ENCODE assay signal across 8 cellular contexts in the genomic region with DNA sequence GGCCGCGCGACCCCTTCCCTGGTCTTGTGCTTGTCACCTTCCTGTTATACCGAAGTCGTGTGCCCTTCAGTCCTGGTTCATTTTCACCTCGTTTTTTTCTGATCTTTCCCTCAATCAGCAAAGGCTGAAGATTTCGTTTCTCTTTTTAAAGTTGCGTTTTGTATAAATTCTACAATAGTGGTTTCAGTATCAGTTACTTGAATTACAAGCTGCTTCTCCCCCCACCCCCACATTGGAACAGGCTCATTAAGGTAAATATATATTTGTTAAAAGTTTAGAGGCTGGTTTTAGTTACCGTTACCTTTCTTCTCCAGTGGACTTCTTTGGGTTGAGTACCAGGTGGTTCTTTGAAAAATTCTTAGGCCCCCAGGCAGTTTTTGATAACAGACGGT. TPM values are rescaled to one million over a fixed set of nuclear protein-coding genes. Genes with fewer than 3 reads are reported as not detected.
DNase-seq lines count a peak whose midpoint lies in the region; ATAC-seq, FAIRE-seq and TF ChIP-seq lines count a peak whose summit lies in the region.

No MANE protein-coding gene starts in this region.

- FAIRE-seq in keratinocyte (lab: Jason Lieb, UNC), result no peak

- dilution Hi-C loops in keratinocyte (cut with MboI; ENCODE audit: extremely low pct_ligation_motif_present, low sequenced_read_pairs), result no loop called here

- no peak overlapping the region for H2AFZ ChIP-seq in keratinocyte (ENCODE audit: control insufficient read depth, low read length)

- peak overlapping the region; percentile 96 for H3K27ac Mint-ChIP-seq in activated T-helper 17 cell treated with anti-CD3 and anti-CD28 coated beads, Interleukin-2, amount 50 U/mL, for 72 hours

- peak overlapping the region; percentile 87 for H3K9ac ChIP-seq in keratinocyte (ENCODE audit: control insufficient read depth, extremely low read depth, insufficient read depth, low read length)

- H3K27ac ChIP-seq in keratinocyte (ENCODE audit: control insufficient read depth, insufficient read depth, low read length) (peak overlapping the region; percentile 80), thyroid gland (peak overlapping the region; percentile 95 to 99 (median 99))

- peaks cover 8 to 18% of the 10 kb centered on the region in 2 experiments for H3K36me3 ChIP-seq in keratinocyte (ENCODE audit: control insufficient read depth in 2 of 2, extremely low read depth in 1 of 2, insufficient read depth in 2 of 2, low read length in 2 of 2)
- H3K36me3 ChIP-seq in thyroid gland, result peaks cover 4 to 12% of the 10 kb centered on the region in 2 donors

- peak; percentile 50 for DNase-seq in stimulated activated naive CD4-positive, alpha-beta T cell treated with Interleukin-2 at 50 U/mL for 16 hours (lab: John Stamatoyannopoulos, UW)
- no peak for DNase-seq in stimulated activated naive CD4-positive, alpha-beta T cell (lab: John Stamatoyannopoulos, UW)
- DNase-seq in keratinocyte (ENCODE audit: low read depth, low spot score), result no peak
- no peak for DNase-seq in thyroid gland
- no peak for DNase-seq in HT-29 (ENCODE audit: low spot score)
- no peak for DNase-seq in UCSD-AML1 (lab: John Stamatoyannopoulos, UW; ENCODE audit: unreplicated experiment)

- H3K9me3 Mint-ChIP-seq in activated T-helper 17 cell treated with anti-CD3 and anti-CD28 coated beads, Interleukin-2, amount 50 U/mL, for 72 hours, result no peaks in the 10 kb centered on the region

- H3K9me3 ChIP-seq in keratinocyte (ENCODE audit: control insufficient read depth, low read depth, low read length) (no peaks in the 10 kb centered on the region), thyroid gland (no peaks in the 10 kb centered on the region)

- H3K79me2 ChIP-seq in keratinocyte (ENCODE audit: control insufficient read depth, insufficient read depth, low read length), result peaks cover 49% of the 10 kb centered on the region

- 3% methylated on average over 10 of the region's 10 CpGs for WGBS in thyroid gland, 2 donors

- H4K20me1 ChIP-seq in keratinocyte (ENCODE audit: control insufficient read depth, extremely low read depth, insufficient read depth, low read length), result peaks cover 8% of the 10 kb centered on the region

- no peak for ATAC-seq in activated T-helper 17 cell treated with anti-CD3 and anti-CD28 coated beads, Interleukin-2, amount 50 U/mL, for 72 hours (replicated peaks)
- ATAC-seq in HG02938 (IDR thresholded peaks at IDR 0.05; ENCODE audit: unreplicated experiment), result no peak

- no peak for TF ChIP-seq POLR2A in thyroid gland (IDR thresholded peaks at IDR 0.05)

- H3K4me1 Mint-ChIP-seq in activated T-helper 17 cell treated with anti-CD3 and anti-CD28 coated beads, Interleukin-2, amount 50 U/mL, for 72 hours, result peaks cover 36% of the 10 kb centered on the region

- TF ChIP-seq CTCF in keratinocyte (optimal IDR thresholded peaks at IDR 0.05 in 1 of 3, IDR thresholded peaks at IDR 0.05 in 1 of 3, conservative IDR thresholded peaks at IDR 0.05 in 1 of 3; ENCODE audit: extremely low read depth in 1 of 3, insufficient read depth in 2 of 3, low read length in 3 of 3) (no peak), thyroid gland (IDR thresholded peaks at IDR 0.05) (no peak)

- peaks cover 2% of the 10 kb centered on the region for H3K9me1 ChIP-seq in keratinocyte (ENCODE audit: control insufficient read depth, extremely low read depth, insufficient read depth, low read length)

- H3K4me3 ChIP-seq in keratinocyte (ENCODE audit: control insufficient read depth in 2 of 3, extremely low read depth in 1 of 3, insufficient read depth in 2 of 3, low read depth in 1 of 3, low read length in 3 of 3) (peak overlapping the region; percentile 88 to 99 (median 90)), thyroid gland (replicated peaks in 1 of 3) (peak overlapping the region; percentile 83 to 98 (median 96))

- no peaks in the 10 kb centered on the region for H3K27me3 Mint-ChIP-seq in activated T-helper 17 cell treated with anti-CD3 and anti-CD28 coated beads, Interleukin-2, amount 50 U/mL, for 72 hours

- peak overlapping the region; percentile 89 for H3K4me3 Mint-ChIP-seq in activated T-helper 17 cell treated with anti-CD3 and anti-CD28 coated beads, Interleukin-2, amount 50 U/mL, for 72 hours

- intact Hi-C loops in thyroid gland (cut with DNase I), result loop anchor here (10.0 kb wide), 1 partner anchor 351 kb away; no protein-coding TSS in a partner anchor

- H3K4me1 ChIP-seq in keratinocyte (ENCODE audit: control insufficient read depth, extremely low read depth, insufficient read depth, low read length) (peaks cover 9% of the 10 kb centered on the region), thyroid gland (peaks cover 8 to 9% of the 10 kb centered on the region in 2 donors)

- H3K27me3 ChIP-seq in keratinocyte (ENCODE audit: control insufficient read depth, extremely low read depth, insufficient read depth, low read length) (no peaks in the 10 kb centered on the region), thyroid gland (no peaks in the 10 kb centered on the region)

- H3K36me3 Mint-ChIP-seq in activated T-helper 17 cell treated with anti-CD3 and anti-CD28 coated beads, Interleukin-2, amount 50 U/mL, for 72 hours (ENCODE audit: low read depth), result peaks cover 63% of the 10 kb centered on the region

- H3K4me2 ChIP-seq in keratinocyte (ENCODE audit: control insufficient read depth, extremely low read depth, insufficient read depth, low read depth, low read length), result peak overlapping the region; percentile 90

RNA-seq across cellular contexts. Expression of gene SUB1, which starts 0.9 kb away (rescaled TPM):
- total RNA-seq in activated T-helper 17 cell treated with anti-CD3 and anti-CD28 coated beads, Interleukin-2, amount 50 U/mL, for 72 hours, result 100 to 1,000 TPM; 263 to 402 TPM
- 150 to 432 TPM (median 162 TPM) in 3 replicates for polyA plus RNA-seq in keratinocyte
- polyA plus RNA-seq in keratinocyte (2011; ENCODE audit: low read depth), result 131 TPM
- 254 and 350 TPM in 2 replicates for polyA plus RNA-seq in keratinocyte (2011; cell fraction: cytosol; rRNA removed)
- 71.4 and 177 TPM in 2 replicates for polyA plus RNA-seq in keratinocyte (2011; cell fraction: nucleus; rRNA removed)
- polyA plus RNA-seq in keratinocyte (2012; ENCODE audit: low replicate concordance), result 194 and 252 TPM in 2 replicates
- polyA minus RNA-seq in keratinocyte, result 2.4 to 28.7 TPM (median 11.3 TPM) in 3 replicates
- 19.0 TPM for polyA minus RNA-seq in keratinocyte (2011; cell fraction: cytosol; rRNA and poly(A)+ RNA removed)
- 10.9 and 22.6 TPM in 2 replicates for polyA minus RNA-seq in keratinocyte (2011; cell fraction: nucleus; rRNA and poly(A)+ RNA removed)
- 100 to 1,000 TPM in 2 of 4 donors, 10 to 100 TPM in 2; 62.7 to 217 (median 113) TPM for total RNA-seq in thyroid gland
- total RNA-seq in HT-29 (2014; rRNA removed; shearing (Covaris generic)), result 75.2 and 102 TPM in 2 replicates
